Comparison of ENCODE assay signal across 8 cellular contexts in genomic region chr9:131668439-131669233, GRCh38.
A peak's percentile ranks its signal among the peaks of the same experiment; 100 is the strongest.
DNase-seq lines count a peak whose midpoint lies in the region; ATAC-seq and TF ChIP-seq lines count a peak whose summit lies in the region.

No MANE protein-coding gene starts in this region.

- CTCF ChIA-PET in Panc1 (lab: Charles Lee) = no interaction called here

- intact Hi-C loops in Panc1 (cut with micrococcal nuclease; ENCODE audit: unreplicated experiment) = no loop called here

- H3K36me3 ChIP-seq in Panc1 (ENCODE audit: control insufficient read depth, insufficient read depth, low read length) (no peaks in the 10 kb centered on the region; the same call in 1 of the 2 replicates), right atrium auricular region (no peaks in the 10 kb centered on the region)

- no peaks in the 10 kb centered on the region for H3K27me3 ChIP-seq in Panc1 (ENCODE audit: control insufficient read depth, insufficient read depth, low read length)
- no peaks in the 10 kb centered on the region for H3K27me3 ChIP-seq in right atrium auricular region

- in situ Hi-C loops in Panc1 (cut with HindIII; ENCODE audit: low pct_unique_long_range_greater_than_20kb, low sequenced_read_pairs) = no loop called here

- peak; percentile 75 for DNase-seq in EL
- DNase-seq in Panc1 (ENCODE audit: low read depth, low spot score) = no peak
- DNase-seq in activated gamma-delta T cell treated with anti-CD3 and anti-CD28 coated beads, Interleukin-2, amount 50 U/mL, for 16 hours (ENCODE audit: low read depth) = peak; percentile 64
- DNase-seq in right atrium auricular region (ENCODE audit: low spot score) = no peak
- DNase-seq in stimulated activated CD4-positive, alpha-beta T cell treated with anti-CD3 and anti-CD28 coated beads, Interleukin-15, amount 100 ng/mL, for 48 hours (ENCODE audit: low read depth in 2 of 2) = peak; percentile 62 to 73
- no peak for DNase-seq in KG1 (lab: John Stamatoyannopoulos, UW)
- no peak for DNase-seq in NCI-H187 treated with DMSO at 0.1 percent for 48 hours (lab: John Stamatoyannopoulos, UW)

- H3K9me3 ChIP-seq in Panc1 (ENCODE audit: control insufficient read depth, insufficient read depth, low read depth, low read length) (no peaks in the 10 kb centered on the region), right atrium auricular region (no peaks in the 10 kb centered on the region)

- POLR2A ChIA-PET in Panc1 (lab: Charles Lee) = no interaction called here

- peaks cover 50% of the 10 kb centered on the region for H3K4me1 ChIP-seq in Panc1 (ENCODE audit: control insufficient read depth, insufficient read depth, low read length)
- peaks cover 0 to 71% of the 10 kb centered on the region in 2 donors for H3K4me1 ChIP-seq in right atrium auricular region

- TF ChIP-seq CTCF in Panc1 (IDR thresholded peaks at IDR 0.05) (no peak), right atrium auricular region (IDR thresholded peaks at IDR 0.05) (no peak)

- no TSS peak for BruUV-seq in Panc1 (replicated peaks; lab: Mats Ljungman, UMichigan)

- peak; percentile 49 for ATAC-seq in HG02642 (IDR thresholded peaks at IDR 0.05; ENCODE audit: poor library complexity, unreplicated experiment)
- peak; percentile 78 for ATAC-seq in Panc1

- H3K27ac ChIP-seq in Panc1 (ENCODE audit: low read length) = peak overlapping the region; percentile 77
- H3K27ac ChIP-seq in right atrium auricular region = peak overlapping the region; percentile 63 to 79

- H3K4me3 ChIP-seq in Panc1 (ENCODE audit: low read depth in 2 of 2, low read length in 2 of 2) = no peak overlapping the region
- no peak overlapping the region for H3K4me3 ChIP-seq in right atrium auricular region

Comparison
In these comparisons a context has a peak if more than half of its experiments do, and no peak if none do; other contexts are left out.
1. DNase-seq: peak in EL (single experiment), activated gamma-delta T cell treated with anti-CD3 and anti-CD28 coated beads, Interleukin-2, amount 50 U/mL, for 16 hours (single experiment) and stimulated activated CD4-positive, alpha-beta T cell treated with anti-CD3 and anti-CD28 coated beads, Interleukin-15, amount 100 ng/mL, for 48 hours (2 of 2); none in Panc1 (single experiment), right atrium auricular region (single experiment), KG1 (single experiment) and NCI-H187 treated with DMSO at 0.1 percent for 48 hours (single experiment).